ENCODE assay signal across 1 cellular context in genomic region chrX:15497865-15498264, GRCh38.
TF ChIP-seq lines count a peak whose summit lies in the region.

No MANE protein-coding gene starts in this region.

TF ChIP-seq in endothelial cell of umbilical vein, 7 proteins besides CTCF, POLR2A, EP300 and RAD21:
- TF ChIP-seq MAX (IDR thresholded peaks at IDR 0.05; ENCODE audit: insufficient read depth, insufficient read length) (no peak), EZH2 (IDR thresholded peaks at IDR 0.05; ENCODE audit: borderline replicate concordance, low read depth, low read length, severe bottlenecking) (no peak)
